16 cellular contexts compared by ENCODE assay signal in genomic region chr4:10045481-10045880, GRCh38. TPM values are rescaled to one million over a fixed set of nuclear protein-coding genes. Genes with fewer than 3 reads are reported as not detected.
A peak's percentile ranks its signal among the peaks of the same experiment; 100 is the strongest.
DNase-seq lines count a peak whose midpoint lies in the region; ATAC-seq, FAIRE-seq and TF ChIP-seq lines count a peak whose summit lies in the region.
"Had no signal": no experiment of that assay in that cellular context is flagged by ENCODE, and none has a peak within 500 bp of the region (broad histone marks: within the 10 kb centered on the region; RNA-seq: fewer than 3 reads in every experiment).

No MANE protein-coding gene starts in this region.

- peaks cover 7% of the 10 kb centered on the region for H3K36me3 Mint-ChIP-seq in mesothelial cell of epicardium

- TF ChIP-seq POLR2A in tibial nerve (IDR thresholded peaks at IDR 0.05) = no peak

- peaks cover 21% of the 10 kb centered on the region for H3K4me1 ChIP-seq in RWPE2 (ENCODE audit: insufficient read depth, poor library complexity, severe bottlenecking)
- H3K4me1 ChIP-seq in tibial nerve = peaks cover 0 to 6% (median 0%) of the 10 kb centered on the region in 4 donors
- H3K4me1 ChIP-seq: vagina had no signal

- H3K9me3 ChIP-seq in RWPE2 (ENCODE audit: severe bottlenecking) (no peaks in the 10 kb centered on the region), tibial nerve (peaks cover 0 to 18% (median 0%) of the 10 kb centered on the region in 4 donors)

- no peak for TF ChIP-seq EP300 in tibial nerve (IDR thresholded peaks at IDR 0.05)

- H3K9me3 Mint-ChIP-seq in mesothelial cell of epicardium = peaks cover 26% of the 10 kb centered on the region

- FAIRE-seq in urothelium cell line (lab: Jason Lieb, UNC) = no peak
- FAIRE-seq: islet of Langerhans had no signal

- ATAC-seq in RWPE2 (ENCODE audit: low read depth) (peak; percentile 86), GM19455 (IDR thresholded peaks at IDR 0.05; ENCODE audit: unreplicated experiment) (no peak)
- ATAC-seq: stimulated activated naive CD8-positive, alpha-beta T cell treated with anti-CD3 and anti-CD28 coated beads, Interleukin-15, amount 100 ng/mL, for 72 hours had no signal

- no peaks in the 10 kb centered on the region for H3K27me3 ChIP-seq in RWPE2 (ENCODE audit: insufficient read depth, poor library complexity, severe bottlenecking)
- no peaks in the 10 kb centered on the region for H3K27me3 ChIP-seq in tibial nerve
- H3K27me3 ChIP-seq: SJCRH30, vagina had no signal

- H3K27me3 Mint-ChIP-seq in mesothelial cell of epicardium (ENCODE audit: low read depth) = peaks cover under 1% of the 10 kb centered on the region
- H3K27me3 Mint-ChIP-seq: activated naive CD4-positive, alpha-beta T cell treated with anti-CD3 and anti-CD28 coated beads, Interleukin-2, amount 50 U/mL, for 24 hours; stimulated activated naive CD8-positive, alpha-beta T cell treated with anti-CD3 and anti-CD28 coated beads, Interleukin-15, amount 100 ng/mL, for 72 hours had no signal

- H3K4me3 Mint-ChIP-seq in mesothelial cell of epicardium = no peak overlapping the region
- H3K4me3 Mint-ChIP-seq: activated CD4-positive, alpha-beta T cell treated with anti-CD3 and anti-CD28 coated beads, Interleukin-2, amount 10 ng/mL, durations not matched to agents 24 days and 14 days; activated naive CD4-positive, alpha-beta T cell treated with anti-CD3 and anti-CD28 coated beads, Interleukin-2, amount 50 U/mL, for 24 hours; CD4-positive, alpha-beta memory T cell; stimulated activated naive CD8-positive, alpha-beta T cell treated with anti-CD3 and anti-CD28 coated beads, Interleukin-15, amount 100 ng/mL, for 72 hours had no signal

- H3K27ac Mint-ChIP-seq in mesothelial cell of epicardium = no peak overlapping the region
- H3K27ac Mint-ChIP-seq: activated CD4-positive, alpha-beta T cell treated with anti-CD3 and anti-CD28 coated beads, Interleukin-2, amount 10 ng/mL, durations not matched to agents 24 days and 14 days; activated naive CD4-positive, alpha-beta T cell treated with anti-CD3 and anti-CD28 coated beads, Interleukin-2, amount 50 U/mL, for 24 hours; CD4-positive, alpha-beta memory T cell; stimulated activated naive CD8-positive, alpha-beta T cell treated with anti-CD3 and anti-CD28 coated beads, Interleukin-15, amount 100 ng/mL, for 72 hours had no signal

- 36 to 38% methylated on average over 1 of the region's 1 CpG for WGBS in tibial nerve, 2 donors

- peak overlapping the region; percentile 72 for H3K27ac ChIP-seq in RWPE2 (ENCODE audit: poor library complexity, severe bottlenecking)
- H3K27ac ChIP-seq in tibial nerve = no peak overlapping the region
- H3K27ac ChIP-seq: SJCRH30, vagina had no signal

- DNase-seq in GM04503 (ENCODE audit: low read depth) (peak; percentile 36), RWPE2 (ENCODE audit: low spot score) (no peak), foreskin melanocyte (peak; percentile 43), urothelium cell line (ENCODE audit: low spot score) (peak; percentile 62), mesothelial cell of epicardium (ENCODE audit: low spot score in 2 of 2, unreplicated experiment in 2 of 2) (no peak), tibial nerve (ENCODE audit: low spot score in 2 of 2) (no peak)
- DNase-seq: activated CD4-positive, alpha-beta T cell treated with anti-CD3 and anti-CD28 coated beads, Interleukin-2, amount 10 ng/mL, durations not matched to agents 24 days and 14 days; CD4-positive, alpha-beta memory T cell; NK-92 treated with Interleukin-12 subunit alpha and Interleukin-12 subunit beta, amount 100 ng/mL, for 24 hours; SJCRH30; stimulated activated naive CD8-positive, alpha-beta T cell treated with anti-CD3 and anti-CD28 coated beads, Interleukin-15, amount 100 ng/mL, for 72 hours; T1000 had no signal

- TF ChIP-seq CTCF in RWPE2 (IDR thresholded peaks at IDR 0.05; ENCODE audit: poor library complexity, severe bottlenecking) = no peak
- no peak for TF ChIP-seq CTCF in mesothelial cell of epicardium (IDR thresholded peaks at IDR 0.05; ENCODE audit: unreplicated experiment)
- no peak for TF ChIP-seq CTCF in tibial nerve (IDR thresholded peaks at IDR 0.05)

- no peak overlapping the region for H3K4me3 ChIP-seq in RWPE2 (ENCODE audit: severe bottlenecking)
- H3K4me3 ChIP-seq in tibial nerve = no peak overlapping the region
- H3K4me3 ChIP-seq: SJCRH30, vagina had no signal

- H3K4me1 Mint-ChIP-seq in mesothelial cell of epicardium = peaks cover 18% of the 10 kb centered on the region

- H3K36me3 ChIP-seq in RWPE2 (ENCODE audit: low read depth) (no peaks in the 10 kb centered on the region), tibial nerve (no peaks in the 10 kb centered on the region)
- H3K36me3 ChIP-seq: SJCRH30, vagina had no signal

RNA-seq across cellular contexts. Expression of gene SLC2A9, which starts 24.2 kb away (rescaled TPM):
- total RNA-seq in mesothelial cell of epicardium (4.8 to 5.1 TPM (median 5.0 TPM) in 3 replicates), tibial nerve (10 to 100 TPM in 1 of 4 donors, 1 to 10 TPM in 3; 2.7 to 10.7 (median 6.0) TPM)

Comparison
In these comparisons a context has a peak if more than half of its experiments do, and no peak if none do; other contexts are left out.
1. DNase-seq: peak in GM04503 (single experiment), foreskin melanocyte (single experiment) and urothelium cell line (single experiment); none in RWPE2 (single experiment), mesothelial cell of epicardium (0 of 2) and tibial nerve (0 of 2).